Comparison of ENCODE assay signal across 11 cellular contexts in the genomic region with DNA sequence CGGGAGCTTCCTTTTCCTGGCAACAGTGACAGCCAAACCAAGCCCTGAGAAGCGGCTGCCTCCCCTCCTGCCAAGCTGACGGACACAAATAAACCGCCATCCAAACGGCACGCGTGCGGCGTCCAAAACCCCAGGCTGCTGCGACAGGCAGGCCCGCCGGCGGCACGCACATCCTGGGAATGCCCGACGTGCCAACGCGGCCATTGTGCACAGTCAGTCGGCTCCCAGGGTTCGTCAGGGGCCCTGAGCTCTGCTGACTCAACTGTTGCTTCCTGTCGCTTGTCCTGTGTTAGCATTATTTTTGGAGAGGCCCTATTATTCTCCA. TPM values are rescaled to one million over a fixed set of nuclear protein-coding genes. Genes with fewer than 3 reads are reported as not detected.
DNase-seq lines count a peak whose midpoint lies in the region; ATAC-seq and TF ChIP-seq lines count a peak whose summit lies in the region.
"Had no signal": no experiment of that assay in that cellular context is flagged by ENCODE, and none has a peak within 500 bp of the region (broad histone marks: within the 10 kb centered on the region; RNA-seq: fewer than 3 reads in every experiment).

No MANE protein-coding gene starts in this region.

- H3K4me3 ChIP-seq in RWPE2 (ENCODE audit: severe bottlenecking), result no peak overlapping the region
- peak overlapping the region; percentile 33 for H3K4me3 ChIP-seq in epithelial cell of esophagus (ENCODE audit: low read length)
- H3K4me3 ChIP-seq in mesodermal cell (ENCODE audit: extremely low read depth, insufficient read depth, low read length, poor library complexity, severe bottlenecking), result no peak overlapping the region
- no peak overlapping the region for H3K4me3 ChIP-seq in transverse colon
- H3K4me3 ChIP-seq in CD8-positive, alpha-beta memory T cell (ENCODE audit: low read length), result no peak overlapping the region

- H3K36me3 ChIP-seq in RWPE2 (ENCODE audit: low read depth) (peaks cover 96% of the 10 kb centered on the region), mesodermal cell (ENCODE audit: control insufficient read depth, insufficient read depth, low read length) (peaks cover 64% of the 10 kb centered on the region), transverse colon (peaks cover 0 to 24% (median 11%) of the 10 kb centered on the region in 4 donors)
- H3K36me3 ChIP-seq in CD8-positive, alpha-beta memory T cell (ENCODE audit: insufficient read depth, low read length), result no peaks in the 10 kb centered on the region

- peaks cover 29 to 63% of the 10 kb centered on the region in 2 donors for H3K27me3 Mint-ChIP-seq in CD8-positive, alpha-beta memory T cell

- peaks cover 6 to 14% (median 13%) of the 10 kb centered on the region in 3 donors for H3K4me1 Mint-ChIP-seq in CD8-positive, alpha-beta memory T cell

- in situ Hi-C loops in transverse colon (cut with MboI; ENCODE audit: low pct_ligation_motif_present in 1 of 4, low pct_unique_long_range_greater_than_20kb in 1 of 4, low sequenced_read_pairs in 3 of 4) (loop anchor here in 1 of 4 donors (25.0 kb wide), 1 partner anchor 205 kb away; no protein-coding TSS in a partner anchor), ACHN (cut with HindIII; ENCODE audit: low pct_ligation_motif_present, low pct_unique_long_range_greater_than_20kb, low sequenced_read_pairs) (no loop called here)

- 84 to 92% methylated on average over 19 to 21 of the region's 21 CpGs for WGBS in mesodermal cell (ENCODE audit: insufficient coverage in 2 of 2), 2 experiments
- 87% methylated on average over 11 of the region's 21 CpGs; no CpG with 5 or more reads in 1 of the 2 donors for WGBS in transverse colon (ENCODE audit: low coverage in 1 of 2), 2 donors

- H3K4me3 Mint-ChIP-seq in CD8-positive, alpha-beta memory T cell, result no peak overlapping the region
- H3K4me3 Mint-ChIP-seq: stimulated activated memory B cell treated with anti-CD40 and anti-IgM and Interleukin-4, amounts not matched to agents 10 μg/mL and 1 μg/mL and 100 μg/mL, for 72 hours had no signal

- no peak overlapping the region for H3K27ac Mint-ChIP-seq in CD8-positive, alpha-beta memory T cell
- H3K27ac Mint-ChIP-seq: stimulated activated memory B cell treated with anti-CD40 and anti-IgM and Interleukin-4, amounts not matched to agents 10 μg/mL and 1 μg/mL and 100 μg/mL, for 72 hours had no signal

- TF ChIP-seq CTCF in RWPE2 (IDR thresholded peaks at IDR 0.05; ENCODE audit: poor library complexity, severe bottlenecking), result no peak
- no peak for TF ChIP-seq CTCF in epithelial cell of esophagus (IDR thresholded peaks at IDR 0.05; ENCODE audit: insufficient read depth, low read depth, low read length, missing control alignments)
- no peak for TF ChIP-seq CTCF in transverse colon (IDR thresholded peaks at IDR 0.05)

- peak overlapping the region; percentile 92 for H3K27ac ChIP-seq in RWPE2 (ENCODE audit: poor library complexity, severe bottlenecking)
- H3K27ac ChIP-seq in mesodermal cell (ENCODE audit: low read depth, low read length, severe bottlenecking), result peak overlapping the region; percentile 32
- H3K27ac ChIP-seq in transverse colon, result peak overlapping the region; percentile 47 to 77 (median 62)
- H3K27ac ChIP-seq in CD8-positive, alpha-beta memory T cell (ENCODE audit: low read depth, low read length), result no peak overlapping the region

- no peaks in the 10 kb centered on the region for H3K9me3 Mint-ChIP-seq in CD8-positive, alpha-beta memory T cell
- H3K9me3 Mint-ChIP-seq: stimulated activated memory B cell treated with anti-CD40 and anti-IgM and Interleukin-4, amounts not matched to agents 10 μg/mL and 1 μg/mL and 100 μg/mL, for 72 hours had no signal

- DNase-seq in RWPE2 (ENCODE audit: low spot score) (no peak), epithelial cell of esophagus (ENCODE audit: low read depth) (peak; percentile 65), transverse colon (no peak), ACHN (no peak)
- no peak for DNase-seq in CD8-positive, alpha-beta memory T cell
- DNase-seq: activated T-cell treated with anti-CD3 and anti-CD28 coated beads, Interleukin-2, amount 50 U/mL, for 48 hours had no signal

- TF ChIP-seq POLR2A in transverse colon (IDR thresholded peaks at IDR 0.05), result no peak

- H3K4me1 ChIP-seq in RWPE2 (ENCODE audit: insufficient read depth, poor library complexity, severe bottlenecking) (peaks cover 52% of the 10 kb centered on the region), mesodermal cell (ENCODE audit: control insufficient read depth, insufficient read depth, low read length, poor library complexity, severe bottlenecking) (peaks cover 44% of the 10 kb centered on the region), transverse colon (peaks cover 15 to 61% (median 47%) of the 10 kb centered on the region in 4 donors)
- no peaks in the 10 kb centered on the region for H3K4me1 ChIP-seq in CD8-positive, alpha-beta memory T cell (ENCODE audit: insufficient read depth, low read length)

- CTCF ChIA-PET in CD8-positive, alpha-beta memory T cell (lab: Charles Lee), result no interaction called here

- intact Hi-C loops in transverse colon (cut with DNase I; ENCODE audit: low total_unique reads), result no loop called here

- H3K36me3 Mint-ChIP-seq in CD8-positive, alpha-beta memory T cell, result no peaks in the 10 kb centered on the region
- H3K36me3 Mint-ChIP-seq: stimulated activated memory B cell treated with anti-CD40 and anti-IgM and Interleukin-4, amounts not matched to agents 10 μg/mL and 1 μg/mL and 100 μg/mL, for 72 hours had no signal

- POLR2A ChIA-PET in CD8-positive, alpha-beta memory T cell (lab: Charles Lee), result no interaction called here

- H3K27me3 ChIP-seq in RWPE2 (ENCODE audit: insufficient read depth, poor library complexity, severe bottlenecking) (no peaks in the 10 kb centered on the region), transverse colon (no peaks in the 10 kb centered on the region)
- no peaks in the 10 kb centered on the region for H3K27me3 ChIP-seq in CD8-positive, alpha-beta memory T cell (ENCODE audit: insufficient read depth, low read length, poor library complexity, severe bottlenecking)

- ATAC-seq in RWPE2 (ENCODE audit: low read depth) (no peak), GM21619 (IDR thresholded peaks at IDR 0.05; ENCODE audit: unreplicated experiment) (no peak), HG02763 (IDR thresholded peaks at IDR 0.05; ENCODE audit: unreplicated experiment) (no peak)
- ATAC-seq: sciatic nerve; stimulated activated memory B cell treated with anti-CD40 and anti-IgM and Interleukin-4, amounts not matched to agents 10 μg/mL and 1 μg/mL and 100 μg/mL, for 72 hours had no signal

- H3K9me3 ChIP-seq in RWPE2 (ENCODE audit: severe bottlenecking), result no peaks in the 10 kb centered on the region
- no peaks in the 10 kb centered on the region for H3K9me3 ChIP-seq in mesodermal cell (ENCODE audit: control insufficient read depth, low read length)
- H3K9me3 ChIP-seq in transverse colon, result no peaks in the 10 kb centered on the region
- no peaks in the 10 kb centered on the region for H3K9me3 ChIP-seq in CD8-positive, alpha-beta memory T cell (ENCODE audit: low read length)

- no peak for TF ChIP-seq EP300 in transverse colon (IDR thresholded peaks at IDR 0.05; ENCODE audit: low read depth)

RNA-seq across cellular contexts. Expression of a gene that starts 6.8 kb away (rescaled TPM):
- polyA plus RNA-seq in mesodermal cell (2013, experiment 1 of 2), result 58.5 TPM
- polyA plus RNA-seq in mesodermal cell (2013, experiment 2 of 2), result 46.2 TPM
- total RNA-seq in transverse colon, result 100 to 1,000 TPM in 3 of 4 donors, 10 to 100 TPM in 1; 75.0 to 117 (median 109) TPM
- total RNA-seq in CD8-positive, alpha-beta memory T cell, result under 1 TPM; 0.11 to 0.24 TPM
- polyA plus RNA-seq in CD8-positive, alpha-beta memory T cell, result 0.24 TPM

Comparison
In these comparisons a context has a peak if more than half of its experiments do, and no peak if none do; other contexts are left out.
1. RNA of a gene that starts 6.8 kb away (total RNA-seq): 75.0 to 117 TPM in transverse colon; 0.11 to 0.24 TPM in CD8-positive, alpha-beta memory T cell; every median in the first group is over 10 times any median in the second.